Comparison of ENCODE assay signal across 10 cellular contexts in the genomic region with DNA sequence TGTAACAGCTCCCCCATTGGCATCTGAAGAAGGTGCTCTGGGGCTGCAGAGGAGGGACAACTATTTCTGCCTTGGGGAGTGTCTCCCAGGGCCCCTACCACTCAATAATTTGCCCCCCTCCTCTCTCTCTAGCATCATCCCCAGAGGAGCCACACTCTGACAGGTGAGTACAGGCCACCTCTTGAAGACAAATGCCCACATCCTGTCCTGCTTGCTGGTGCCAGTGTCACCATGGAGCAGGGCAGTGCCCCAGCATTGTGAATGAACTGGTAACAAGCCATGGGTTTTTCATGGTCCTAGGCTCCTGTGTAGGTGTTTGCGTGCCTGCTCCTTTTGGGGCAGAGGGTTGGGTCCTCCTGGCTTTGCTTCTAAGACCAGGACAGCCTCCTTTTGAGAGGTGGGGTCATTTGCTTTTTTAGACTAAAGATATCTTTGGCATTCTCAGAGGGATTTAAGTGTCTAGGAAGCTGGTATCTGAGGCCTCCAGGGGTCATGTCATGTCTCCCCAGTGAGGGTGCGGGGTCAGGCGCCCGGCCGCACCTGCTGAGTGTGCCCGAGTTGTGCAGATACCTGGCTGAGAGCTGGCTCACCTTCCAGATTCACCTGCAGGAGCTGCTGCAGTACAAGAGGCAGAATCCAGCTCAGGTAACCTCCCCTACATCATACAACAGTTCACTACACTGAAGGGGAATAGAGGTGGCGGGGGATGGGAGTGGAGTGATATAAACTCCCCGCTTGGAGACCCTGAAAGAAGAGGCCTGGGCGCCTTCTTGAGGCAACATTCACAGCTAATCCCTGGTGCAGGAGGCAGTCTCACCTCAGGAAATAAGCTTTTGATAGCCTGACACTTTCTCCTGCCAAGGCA. TPM values are rescaled to one million over a fixed set of nuclear protein-coding genes. Genes with fewer than 3 reads are reported as not detected.
DNase-seq lines count a peak whose midpoint lies in the region; ATAC-seq and TF ChIP-seq lines count a peak whose summit lies in the region.
"Had no signal": no experiment of that assay in that cellular context is flagged by ENCODE, and none has a peak within 500 bp of the region (broad histone marks: within the 10 kb centered on the region; RNA-seq: fewer than 3 reads in every experiment).

No MANE protein-coding gene starts in this region.

- no peak for DNase-seq in CD4-positive, alpha-beta memory T cell
- no peak for DNase-seq in chondrocyte (ENCODE audit: low spot score)
- DNase-seq in neural crest cell (ENCODE audit: low read depth, low spot score), result no peak
- no peak for DNase-seq in tibial artery
- DNase-seq in CD14-positive monocyte (ENCODE audit: low spot score), result no peak
- DNase-seq in SJCRH30, result no peak
- DNase-seq: activated CD4-positive, CD25-positive, alpha-beta regulatory T cell treated with anti-CD3 and anti-CD28 coated beads, Interleukin-2, amount 50 U/mL, for 72 hours; stimulated activated CD4-positive, alpha-beta T cell treated with anti-CD3 and anti-CD28 coated beads, Interleukin-15, amount 100 ng/mL, for 24 hours had no signal

- ATAC-seq in GM21526 (IDR thresholded peaks at IDR 0.05; ENCODE audit: low FRiP score, unreplicated experiment), result no peak

- TF ChIP-seq CTCF in Loucy (conservative IDR thresholded peaks at IDR 0.05; ENCODE audit: low read length) (no peak), chondrocyte (IDR thresholded peaks at IDR 0.05) (no peak), neural crest cell (conservative IDR thresholded peaks at IDR 0.05) (no peak), tibial artery (IDR thresholded peaks at IDR 0.05) (no peak), CD14-positive monocyte (IDR thresholded peaks at IDR 0.05) (no peak)

- H3K4me3 Mint-ChIP-seq in CD4-positive, alpha-beta memory T cell, result peak overlapping the region in 7 of 8 donors; percentile 91 to 96 (median 93)
- H3K4me3 Mint-ChIP-seq in chondrocyte (ENCODE audit: unreplicated experiment) (peak overlapping the region; percentile 87), neural crest cell (peak overlapping the region; percentile 89), CD14-positive monocyte (no peak overlapping the region)

- H3K4me3 ChIP-seq in CD4-positive, alpha-beta memory T cell (ENCODE audit: low read length in 2 of 2), result no peak overlapping the region
- H3K4me3 ChIP-seq in Loucy (ENCODE audit: low read length, poor library complexity, severe bottlenecking), result peak overlapping the region; percentile 97
- H3K4me3 ChIP-seq in tibial artery, result no peak overlapping the region
- no peak overlapping the region for H3K4me3 ChIP-seq in SJCRH30

- peak overlapping the region; percentile 88 for H3K4me2 ChIP-seq in Loucy (ENCODE audit: low read depth, low read length, poor library complexity, severe bottlenecking)

- H3K27ac ChIP-seq in CD4-positive, alpha-beta memory T cell (ENCODE audit: low read depth, low read length), result peak overlapping the region; percentile 91
- H3K27ac ChIP-seq in tibial artery, result no peak overlapping the region
- no peak overlapping the region for H3K27ac ChIP-seq in SJCRH30

- no peaks in the 10 kb centered on the region for H3K9me2 ChIP-seq in Loucy (replicated peaks; ENCODE audit: low read depth, low read length)

- H3K27ac Mint-ChIP-seq in CD4-positive, alpha-beta memory T cell, result peak overlapping the region; percentile 63 to 96 (median 94)
- H3K27ac Mint-ChIP-seq in chondrocyte (ENCODE audit: unreplicated experiment), result no peak overlapping the region
- H3K27ac Mint-ChIP-seq in neural crest cell (ENCODE audit: unreplicated experiment), result no peak overlapping the region
- peak overlapping the region in 1 of 7 donors; percentile 91 for H3K27ac Mint-ChIP-seq in CD14-positive monocyte

- no peaks in the 10 kb centered on the region for H3K27me3 Mint-ChIP-seq in CD4-positive, alpha-beta memory T cell
- H3K27me3 Mint-ChIP-seq in chondrocyte (ENCODE audit: low read depth) (no peaks in the 10 kb centered on the region), neural crest cell (ENCODE audit: low read depth) (no peaks in the 10 kb centered on the region), CD14-positive monocyte (ENCODE audit: low read depth in 3 of 3) (peaks cover 0 to 3% (median 0%) of the 10 kb centered on the region in 3 donors)

- peaks cover 30 to 67% of the 10 kb centered on the region in 2 donors for H3K36me3 Mint-ChIP-seq in CD4-positive, alpha-beta memory T cell
- peaks cover 29% of the 10 kb centered on the region for H3K36me3 Mint-ChIP-seq in chondrocyte (ENCODE audit: low read depth)
- H3K36me3 Mint-ChIP-seq in neural crest cell (ENCODE audit: low read depth), result peaks cover 6% of the 10 kb centered on the region
- peaks cover 47 to 60% of the 10 kb centered on the region in 2 donors for H3K36me3 Mint-ChIP-seq in CD14-positive monocyte

- no peaks in the 10 kb centered on the region for H3K27me3 ChIP-seq in CD4-positive, alpha-beta memory T cell (ENCODE audit: insufficient read depth, low read length)
- H3K27me3 ChIP-seq in Loucy (ENCODE audit: insufficient read depth, low read length, poor library complexity, severe bottlenecking), result no peaks in the 10 kb centered on the region
- H3K27me3 ChIP-seq in tibial artery, result no peaks in the 10 kb centered on the region
- no peaks in the 10 kb centered on the region for H3K27me3 ChIP-seq in SJCRH30

- intact Hi-C loops in CD4-positive, alpha-beta memory T cell (cut with micrococcal nuclease), result loop anchor here (5.0 kb wide), 2 partner anchors 283 to 783 kb away; partner anchors contain the start of gene CTDSP1
- intact Hi-C loops in tibial artery (cut with DNase I; ENCODE audit: low total_unique reads) (loop anchor here (5.0 to 10.0 kb wide), 2 partner anchors 37 to 205 kb away; partner anchors contain the start of genes ABCB6 and DNPEP), CD14-positive monocyte (cut with micrococcal nuclease) (loop anchor here (2.0 to 10.0 kb wide), 5 partner anchors 27 to 425 kb away; partner anchors contain the start of genes ABCB6 (in 1 of the 2), TUBA4A (in 1 of the 2), TUBA4B (in 1 of the 2) and ZFAND2B (in 1 of the 2))

- peak overlapping the region; percentile 85 for H3K9ac ChIP-seq in Loucy (ENCODE audit: low read depth, low read length, poor library complexity, severe bottlenecking)

- H3K9me3 ChIP-seq in CD4-positive, alpha-beta memory T cell (ENCODE audit: control insufficient read depth in 1 of 2, low read length in 2 of 2), result no peaks in the 10 kb centered on the region
- H3K9me3 ChIP-seq in Loucy (ENCODE audit: insufficient read depth, low read depth, low read length) (no peaks in the 10 kb centered on the region), tibial artery (no peaks in the 10 kb centered on the region), SJCRH30 (replicated peaks) (no peaks in the 10 kb centered on the region)

- POLR2A ChIA-PET in CD4-positive, alpha-beta memory T cell (lab: Charles Lee; ENCODE audit: partially characterized antibody), result interaction anchor here (0.8 to 5.3 kb wide), 13 partner anchors 13 to 101 kb away, joined by 3 to 44 read pairs (median 4); partner anchors contain the start of genes ANKZF1, ATG9A, DNAJB2 and TUBA4A

- peaks cover 59% of the 10 kb centered on the region for H3K4me1 ChIP-seq in CD4-positive, alpha-beta memory T cell (ENCODE audit: insufficient read depth, low read length)
- peaks cover 40% of the 10 kb centered on the region for H3K4me1 ChIP-seq in Loucy (ENCODE audit: insufficient read depth, low read length, poor library complexity, severe bottlenecking)
- H3K4me1 ChIP-seq in tibial artery, result peaks cover 4 to 29% (median 28%) of the 10 kb centered on the region in 4 donors
- 0 out of 2 replicates have a peak, but pooled peaks cover 5% of the 10 kb centered on the region for H3K4me1 ChIP-seq in SJCRH30

- H3K36me3 ChIP-seq in CD4-positive, alpha-beta memory T cell (ENCODE audit: insufficient read depth, low read length), result peaks cover 53% of the 10 kb centered on the region
- H3K36me3 ChIP-seq in Loucy (ENCODE audit: insufficient read depth, low read length) (peaks cover 41% of the 10 kb centered on the region; the same call in 1 of the 2 replicates), tibial artery (peaks cover 50 to 57% (median 55%) of the 10 kb centered on the region in 3 donors), SJCRH30 (peaks cover 15% of the 10 kb centered on the region; the same call in 1 of the 2 replicates)

- H3F3A ChIP-seq in Loucy (ENCODE audit: low read depth), result peaks cover 9% of the 10 kb centered on the region; the same call in 1 of the 2 replicates

- no peaks in the 10 kb centered on the region for H3K9me3 Mint-ChIP-seq in CD4-positive, alpha-beta memory T cell
- H3K9me3 Mint-ChIP-seq in chondrocyte (ENCODE audit: low read depth) (no peaks in the 10 kb centered on the region), neural crest cell (no peaks in the 10 kb centered on the region), CD14-positive monocyte (peaks cover 0 to 2% (median 0%) of the 10 kb centered on the region in 7 donors)

- peaks cover 28 to 71% (median 51%) of the 10 kb centered on the region in 4 donors for H3K4me1 Mint-ChIP-seq in CD4-positive, alpha-beta memory T cell
- H3K4me1 Mint-ChIP-seq in chondrocyte (ENCODE audit: low read depth) (peaks cover 28% of the 10 kb centered on the region), neural crest cell (peaks cover 27% of the 10 kb centered on the region), CD14-positive monocyte (peaks cover 58% of the 10 kb centered on the region)

- H2AFZ ChIP-seq in Loucy (ENCODE audit: low read length), result no peak overlapping the region

- H3K79me2 ChIP-seq in Loucy (ENCODE audit: insufficient read depth, low read length), result peaks cover 51% of the 10 kb centered on the region

- CTCF ChIA-PET in CD4-positive, alpha-beta memory T cell (lab: Charles Lee; ENCODE audit: partially characterized antibody), result interaction anchor here (0.7 to 5.6 kb wide), 11 partner anchors 8 to 886 kb away, joined by 3 to 22 read pairs (median 4); partner anchors contain the start of genes SLC23A3 and ZFAND2B

- H4K20me1 ChIP-seq in Loucy (ENCODE audit: insufficient read depth, low read length, poor library complexity, severe bottlenecking), result peaks cover 28% of the 10 kb centered on the region

RNA-seq across cellular contexts. Expression of gene RETREG2, which starts 1.8 kb away (rescaled TPM):
- total RNA-seq in CD4-positive, alpha-beta memory T cell, result 100 to 1,000 TPM; 123 to 128 TPM
- polyA plus RNA-seq in CD4-positive, alpha-beta memory T cell, result 10 to 100 TPM; 76.5 to 82.2 TPM
- total RNA-seq in chondrocyte, result 81.1 to 88.0 TPM (median 85.0 TPM) in 3 replicates
- 84.6 and 86.0 TPM in 2 replicates for total RNA-seq in neural crest cell
- polyA plus RNA-seq in CD14-positive monocyte, result 10 to 100 TPM; 37.7 to 39.4 TPM
- 32.0 and 38.0 TPM in 2 replicates for total RNA-seq in SJCRH30 (2014; rRNA removed; shearing (Covaris generic))

RNA-seq across cellular contexts. Expression of gene CNPPD1, which starts 3.1 kb away (rescaled TPM):
- total RNA-seq in CD4-positive, alpha-beta memory T cell, result 10 to 100 TPM; 79.3 to 83.3 TPM
- polyA plus RNA-seq in CD4-positive, alpha-beta memory T cell, result 10 to 100 TPM; 76.5 to 82.2 TPM
- 36.1 to 46.3 TPM (median 43.1 TPM) in 3 replicates for total RNA-seq in chondrocyte
- total RNA-seq in neural crest cell, result 39.9 and 42.1 TPM in 2 replicates
- polyA plus RNA-seq in CD14-positive monocyte, result 10 to 100 TPM; 68.8 to 71.3 TPM
- total RNA-seq in SJCRH30 (2014; rRNA removed; shearing (Covaris generic)), result 13.0 and 13.3 TPM in 2 replicates

RNA-seq across cellular contexts. Expression of gene SLC23A3, which starts 10.0 kb away (rescaled TPM):
- 10 to 100 TPM; 11.8 to 12.1 TPM for total RNA-seq in CD4-positive, alpha-beta memory T cell
- not detected for polyA plus RNA-seq in CD4-positive, alpha-beta memory T cell
- total RNA-seq in chondrocyte, result 2.0 to 2.7 TPM (median 2.4 TPM) in 3 replicates
- 0.34 and 1.5 TPM in 2 replicates for total RNA-seq in neural crest cell
- not detected for polyA plus RNA-seq in CD14-positive monocyte
- 0.10 and 0.13 TPM in 2 replicates for total RNA-seq in SJCRH30 (2014; rRNA removed; shearing (Covaris generic))

RNA-seq across cellular contexts. Expression of gene NHEJ1, which starts 19.2 kb away (rescaled TPM):
- 10 to 100 TPM; 14.1 to 15.5 TPM for total RNA-seq in CD4-positive, alpha-beta memory T cell
- polyA plus RNA-seq in CD4-positive, alpha-beta memory T cell, result 10 to 100 TPM; 25.5 to 27.5 TPM
- total RNA-seq in chondrocyte (7.3 to 13.3 TPM (median 12.7 TPM) in 3 replicates), neural crest cell (23.5 and 26.8 TPM in 2 replicates)
- 10 to 100 TPM; 20.3 to 20.9 TPM for polyA plus RNA-seq in CD14-positive monocyte
- total RNA-seq in SJCRH30 (2014; rRNA removed; shearing (Covaris generic)), result 19.6 and 21.7 TPM in 2 replicates

RNA-seq across cellular contexts. Expression of gene ZFAND2B, which starts 26.7 kb away (rescaled TPM):
- total RNA-seq in CD4-positive, alpha-beta memory T cell, result 10 to 100 TPM; 73.3 to 79.8 TPM
- 10 to 100 TPM; 76.3 to 81.5 TPM for polyA plus RNA-seq in CD4-positive, alpha-beta memory T cell
- total RNA-seq in chondrocyte (28.6 to 29.8 TPM (median 29.3 TPM) in 3 replicates), neural crest cell (26.6 and 30.1 TPM in 2 replicates)
- 10 to 100 TPM; 45.7 to 53.2 TPM for polyA plus RNA-seq in CD14-positive monocyte
- 16.0 and 16.2 TPM in 2 replicates for total RNA-seq in SJCRH30 (2014; rRNA removed; shearing (Covaris generic))

Comparison
In these comparisons a context has a peak if more than half of its experiments do, and no peak if none do; other contexts are left out.
1. H3K27ac Mint-ChIP-seq: peak in CD4-positive, alpha-beta memory T cell (7 of 7); none in chondrocyte (single experiment) and neural crest cell (single experiment).
2. H3K4me3 Mint-ChIP-seq: peak in CD4-positive, alpha-beta memory T cell (7 of 8), chondrocyte (single experiment) and neural crest cell (single experiment); none in CD14-positive monocyte (0 of 2).